ENCODE assay signal across 1 cellular context in genomic region chr1:39826583-39826982, GRCh38.
TF ChIP-seq lines count a peak whose summit lies in the region.

No MANE protein-coding gene starts in this region.

TF ChIP-seq in GM23338, 12 proteins besides CTCF, POLR2A, EP300 and RAD21 (continued from another document):
- TF ChIP-seq ZNF462 (CRISPR knock-in tag; IDR thresholded peaks at IDR 0.05) (no peak), EZH2phosphoT487 (IDR thresholded peaks at IDR 0.05; ENCODE audit: unreplicated experiment) (no peak), ETS1 (IDR thresholded peaks at IDR 0.05) (no peak), ZNF331 (CRISPR knock-in tag; IDR thresholded peaks at IDR 0.05; ENCODE audit: low read depth) (no peak), JUNB (IDR thresholded peaks at IDR 0.05; ENCODE audit: unreplicated experiment) (no peak), ZNF114 (CRISPR knock-in tag; IDR thresholded peaks at IDR 0.05) (no peak), POLR2AphosphoS5 (IDR thresholded peaks at IDR 0.05; ENCODE audit: low read depth) (no peak), REST (IDR thresholded peaks at IDR 0.05; ENCODE audit: unreplicated experiment) (no peak), NANOG (IDR thresholded peaks at IDR 0.05; ENCODE audit: borderline replicate concordance) (no peak)
